ENCODE assay signal across 19 cellular contexts in the genomic region with DNA sequence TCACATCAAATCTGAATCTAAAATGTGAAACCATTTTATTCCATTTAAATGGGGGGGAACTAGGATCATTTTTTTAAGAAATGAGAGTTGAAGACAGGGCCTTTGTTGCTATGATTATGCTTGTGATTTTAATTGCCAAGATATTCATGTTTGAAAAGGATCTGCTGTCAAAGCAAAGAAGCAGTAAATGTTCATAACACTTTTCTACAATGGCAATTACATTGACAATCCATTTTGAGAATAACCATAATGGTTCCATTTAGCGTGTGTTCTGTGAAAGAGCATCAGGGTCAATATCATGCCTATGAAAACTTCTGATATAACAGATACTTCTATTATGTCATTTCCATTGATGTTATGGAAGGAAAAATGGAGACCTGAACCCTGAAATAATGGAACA.
"Had no signal": no experiment of that assay in that cellular context is flagged by ENCODE, and none has a peak within 500 bp of the region (broad histone marks: within the 10 kb centered on the region; RNA-seq: fewer than 3 reads in every experiment).

No MANE protein-coding gene starts in this region.

- H3K4me3 ChIP-seq: neural progenitor cell, ovary, pancreas, prostate gland, psoas muscle, right atrium auricular region, right lobe of liver, sigmoid colon, skin epidermis, smooth muscle cell, spleen had no signal

- H2AFZ ChIP-seq: neural progenitor cell, parathyroid adenoma had no signal

- H3K36me3 ChIP-seq: neural progenitor cell, neutrophil, ovary, pancreas, prostate gland, right atrium auricular region, right lobe of liver, sigmoid colon, spleen had no signal

- ATAC-seq: naive thymus-derived CD4-positive, alpha-beta T cell; naive thymus-derived CD8-positive, alpha-beta T cell; natural killer cell; natural killer cell treated with Interleukin-12 subunit alpha and Interleukin-12 subunit beta and Interleukin-15 and Interleukin-18, amount 100 ng/mL, for 72 hours; pancreas; psoas muscle; right cardiac atrium; right lobe of liver; sciatic nerve had no signal

- H3K9me3 ChIP-seq: neutrophil, ovary, pancreas, prostate gland, psoas muscle, right atrium auricular region, right lobe of liver had no signal

- H3K79me2 ChIP-seq: parathyroid adenoma had no signal

- H3K9ac ChIP-seq: neural progenitor cell, parathyroid adenoma had no signal

- H3K27ac ChIP-seq: neural progenitor cell, neutrophil, ovary, pancreas, parathyroid adenoma, prostate gland, psoas muscle, right atrium auricular region, right lobe of liver, sigmoid colon, skin epidermis, spleen had no signal

- H3K4me2 ChIP-seq: neural progenitor cell, smooth muscle cell had no signal

- H3K27me3 ChIP-seq: neural progenitor cell, neutrophil, ovary, pancreas, right atrium auricular region, right lobe of liver, sigmoid colon, spleen had no signal
